9 cellular contexts compared by ENCODE assay signal in genomic region chr5:17314907-17315471, GRCh38.
DNase-seq lines count a peak whose midpoint lies in the region; ATAC-seq, FAIRE-seq and TF ChIP-seq lines count a peak whose summit lies in the region.
"Had no signal": no experiment of that assay in that cellular context is flagged by ENCODE, and none has a peak within 500 bp of the region (broad histone marks: within the 10 kb centered on the region; RNA-seq: fewer than 3 reads in every experiment).

No MANE protein-coding gene starts in this region.

- peak; percentile 28 for ATAC-seq in HG02938 (IDR thresholded peaks at IDR 0.05; ENCODE audit: unreplicated experiment)
- peak; percentile 31 for ATAC-seq in memory B cell (ENCODE audit: low read depth)
- ATAC-seq in HG02588 (IDR thresholded peaks at IDR 0.05; ENCODE audit: unreplicated experiment), result no peak
- ATAC-seq: natural killer cell had no signal

- peaks cover 2% of the 10 kb centered on the region for H3K36me3 Mint-ChIP-seq in memory B cell
- H3K36me3 Mint-ChIP-seq: natural killer cell had no signal

- H3K27me3 Mint-ChIP-seq in memory B cell, result no peaks in the 10 kb centered on the region

- H3K9me3 Mint-ChIP-seq in memory B cell, result peaks cover 3% of the 10 kb centered on the region

- FAIRE-seq in GM12891 (lab: Jason Lieb, UNC), result no peak

- peak overlapping the region; percentile 40 for H3K27ac Mint-ChIP-seq in memory B cell
- H3K27ac Mint-ChIP-seq: natural killer cell had no signal

- H3K4me1 Mint-ChIP-seq in memory B cell, result peaks cover 36% of the 10 kb centered on the region
- H3K4me1 Mint-ChIP-seq: natural killer cell had no signal

- no peak for DNase-seq in GM12891 (ENCODE audit: insufficient read length, low spot score)
- peak; percentile 100 for DNase-seq in NCI-H748 treated with DMSO at 0.1 percent for 48 hours (lab: John Stamatoyannopoulos, UW)
- DNase-seq in memory B cell (ENCODE audit: low spot score in 2 of 2), result no peak
- no peak for DNase-seq in NCI-H226
- no peak for DNase-seq in ureter (ENCODE audit: low spot score)
- DNase-seq: hippocampal formation, natural killer cell had no signal

- TF ChIP-seq POLR2A in GM12891 (IDR thresholded peaks at IDR 0.05; ENCODE audit: low read depth, low read length), result no peak

- no peak overlapping the region for H3K4me3 Mint-ChIP-seq in memory B cell
- H3K4me3 Mint-ChIP-seq: natural killer cell had no signal

TF ChIP-seq in GM12891, 5 proteins besides CTCF, POLR2A, EP300 and RAD21:
- TF ChIP-seq POLR2AphosphoS5 (IDR thresholded peaks at IDR 0.05; ENCODE audit: low read depth, low read length), result no peak
- 0 out of 2 replicates have a peak, but pooled peaks have one; percentile 1 for TF ChIP-seq SPI1 (IDR thresholded peaks at IDR 0.05; ENCODE audit: low read depth, low read length)
- TF ChIP-seq TAF1 (IDR thresholded peaks at IDR 0.05; ENCODE audit: low read depth, low read length), result no peak
- TF ChIP-seq PAX5 (IDR thresholded peaks at IDR 0.05; ENCODE audit: insufficient read depth, low read length, severe bottlenecking), result no peak
- no peak for TF ChIP-seq POU2F2 (IDR thresholded peaks at IDR 0.05; ENCODE audit: low read depth, low read length)
